Comparison of ENCODE assay signal across 7 cellular contexts in the genomic region with DNA sequence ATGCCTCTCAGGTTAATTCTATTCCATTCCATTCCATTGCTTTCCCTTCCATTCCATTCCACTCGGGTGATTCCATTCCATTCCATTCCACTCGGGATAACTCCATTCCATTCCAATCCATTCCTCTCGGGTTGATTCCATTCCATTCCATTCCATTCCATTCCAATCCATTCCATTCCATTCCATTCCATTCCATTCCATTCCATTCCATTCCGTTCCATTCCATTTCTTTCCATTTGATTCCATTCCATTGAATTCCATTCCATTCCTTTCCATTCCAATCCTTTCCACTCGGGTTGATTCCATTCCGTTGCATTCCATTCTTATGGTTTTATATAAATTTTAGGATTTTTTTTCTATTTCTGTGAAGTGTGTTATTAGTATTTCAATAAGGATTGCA.
A peak's percentile ranks its signal among the peaks of the same experiment; 100 is the strongest.
DNase-seq lines count a peak whose midpoint lies in the region; ATAC-seq and TF ChIP-seq lines count a peak whose summit lies in the region.
"Not testable (repeated sequence)": the region's sequence is repeated elsewhere in the genome, so short reads cannot be mapped to it uniquely, and the experiment has no call there.

No MANE protein-coding gene starts in this region.

- H3K9me2 ChIP-seq in hepatocyte (replicated peaks; ENCODE audit: insufficient read depth) = not testable (repeated sequence)

- H4K20me1 ChIP-seq in hepatocyte (ENCODE audit: insufficient read depth, poor library complexity, severe bottlenecking) = not testable (repeated sequence)

- H3K4me1 ChIP-seq in hepatocyte (ENCODE audit: insufficient read depth); lower lobe of right lung; psoas muscle: not testable (repeated sequence)

- DNase-seq in endothelial cell (ENCODE audit: low spot score); Right ventricle myocardium superior; lower lobe of right lung; psoas muscle: not testable (repeated sequence)
- peak; percentile 1 for DNase-seq in hepatocyte (ENCODE audit: low spot score)

- WGBS in hepatocyte (ENCODE audit: low lambda C conversion rate, missing lambda C conversion rate) = 65% methylated on average over 6 of the region's 6 CpGs
- WGBS in psoas muscle, 3 donors = 61 to 62% (median 61%) methylated on average over 6 of the region's 6 CpGs

- not testable (repeated sequence) for H3K79me2 ChIP-seq in hepatocyte

- H3K4me3 Mint-ChIP-seq in endothelial cell (ENCODE audit: unreplicated experiment) = peak overlapping the region; percentile 9

- not testable (repeated sequence) for H3K9me3 ChIP-seq in hepatocyte (ENCODE audit: low read depth); psoas muscle
- peaks cover 16% of the 10 kb centered on the region for H3K9me3 ChIP-seq in lower lobe of right lung

- not testable (repeated sequence) for H3K27me3 ChIP-seq in hepatocyte; lower lobe of right lung (ENCODE audit: low read depth); psoas muscle (ENCODE audit: insufficient read depth in 3 of 3, low read length in 2 of 3)

- not testable (repeated sequence) for H3K27ac ChIP-seq in hepatocyte, lower lobe of right lung, psoas muscle

- H3K36me3 ChIP-seq in hepatocyte (replicated peaks; ENCODE audit: insufficient read depth, low read depth); lower lobe of right lung; psoas muscle (ENCODE audit: insufficient read depth in 1 of 2, low read depth in 1 of 2): not testable (repeated sequence)

- H3K4me1 Mint-ChIP-seq in endothelial cell (ENCODE audit: unreplicated experiment) = not testable (repeated sequence)

- peaks cover 28% of the 10 kb centered on the region for H3K27me3 Mint-ChIP-seq in endothelial cell (ENCODE audit: unreplicated experiment)

- not testable (repeated sequence) for H3K4me3 ChIP-seq in hepatocyte, lower lobe of right lung, psoas muscle

- peak; percentile 26 for ATAC-seq in GM18517 (IDR thresholded peaks at IDR 0.05; ENCODE audit: unreplicated experiment)
- ATAC-seq in HG03378 (IDR thresholded peaks at IDR 0.05; ENCODE audit: unreplicated experiment) = peak; percentile 29
- ATAC-seq in Right ventricle myocardium superior (ENCODE audit: poor library complexity) = peak; percentile 31
- ATAC-seq in lower lobe of right lung = peak; percentile 55 to 60
- ATAC-seq in psoas muscle = peak in 3 of 4 donors; percentile 40 to 48 (median 41)

- intact Hi-C loops in Right ventricle myocardium superior (cut with DNase I); lower lobe of right lung (cut with DNase I); psoas muscle (cut with DNase I): not testable (repeated sequence)

- peaks cover 36% of the 10 kb centered on the region for H3K36me3 Mint-ChIP-seq in endothelial cell (ENCODE audit: low read depth, unreplicated experiment)

- H2AFZ ChIP-seq in hepatocyte = not testable (repeated sequence)

- H3K4me2 ChIP-seq in hepatocyte = not testable (repeated sequence)

- H3K9me3 Mint-ChIP-seq in endothelial cell (ENCODE audit: unreplicated experiment) = peaks cover 49% of the 10 kb centered on the region

- not testable (repeated sequence) for TF ChIP-seq CTCF in endothelial cell (IDR thresholded peaks at IDR 0.05; ENCODE audit: unreplicated experiment); hepatocyte (IDR thresholded peaks at IDR 0.05; ENCODE audit: poor library complexity); lower lobe of right lung (IDR thresholded peaks at IDR 0.05); psoas muscle (IDR thresholded peaks at IDR 0.05)

- H3K27ac Mint-ChIP-seq in endothelial cell (ENCODE audit: unreplicated experiment) = not testable (repeated sequence)
